ENCODE assay signal across 8 cellular contexts in the genomic region with DNA sequence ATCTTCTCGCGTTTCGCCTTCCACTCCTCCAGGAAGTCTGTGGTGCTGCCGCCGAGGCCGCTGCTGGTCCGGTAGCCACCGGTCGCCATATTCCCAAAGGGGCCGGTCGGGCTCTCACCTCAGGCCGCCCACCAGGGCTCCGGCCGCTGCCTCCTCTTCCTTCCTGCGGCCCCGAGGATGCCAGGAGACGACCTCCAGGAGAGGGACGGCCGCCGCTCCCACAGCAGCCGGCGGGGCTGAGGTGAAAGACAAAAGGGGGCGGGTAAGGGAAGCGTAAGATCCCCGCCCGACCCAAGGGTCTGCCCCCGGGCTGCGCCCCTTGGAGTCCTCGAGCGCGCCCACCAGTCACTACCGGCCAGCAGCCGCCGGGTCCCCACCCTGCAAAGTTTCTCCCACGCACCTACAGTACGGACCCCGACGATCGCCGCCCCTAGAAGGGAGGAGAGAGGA.
A peak's percentile ranks its signal among the peaks of the same experiment; 100 is the strongest.
DNase-seq lines count a peak whose midpoint lies in the region; ATAC-seq lines count a peak whose summit lies in the region.

No MANE protein-coding gene starts in this region.

- no peaks in the 10 kb centered on the region for H3K27me3 ChIP-seq in ACC112 (ENCODE audit: insufficient read depth, low read length)
- no peaks in the 10 kb centered on the region for H3K27me3 ChIP-seq in NT2/D1 (ENCODE audit: insufficient read depth, insufficient read length)
- H3K27me3 ChIP-seq in muscle layer of duodenum (ENCODE audit: low read depth, low read length), result no peaks in the 10 kb centered on the region

- peak overlapping the region; percentile 62; the same call in 1 of the 2 replicates for H3K27ac ChIP-seq in ACC112 (ENCODE audit: low read depth, low read length)
- H3K27ac ChIP-seq in muscle layer of duodenum (ENCODE audit: low read length), result no peak overlapping the region

- H3K4me1 Mint-ChIP-seq in dendritic cell treated with granulocyte-macrophage colony-stimulating factor and Interleukin-4, amounts not matched to agents 40 ng/mL and 50 ng/mL, for 4 days (ENCODE audit: low read depth), result peaks cover 13% of the 10 kb centered on the region

- peaks cover 48% of the 10 kb centered on the region for H3K79me2 ChIP-seq in ACC112 (ENCODE audit: control insufficient read depth, insufficient read depth, low read length, unreplicated experiment)

- no peaks in the 10 kb centered on the region for H3K9me3 Mint-ChIP-seq in dendritic cell treated with granulocyte-macrophage colony-stimulating factor and Interleukin-4, amounts not matched to agents 40 ng/mL and 50 ng/mL, for 4 days

- no peak overlapping the region for H3K27ac Mint-ChIP-seq in dendritic cell treated with granulocyte-macrophage colony-stimulating factor and Interleukin-4, amounts not matched to agents 40 ng/mL and 50 ng/mL, for 4 days

- peak overlapping the region; percentile 79 for H3K4me3 Mint-ChIP-seq in dendritic cell treated with granulocyte-macrophage colony-stimulating factor and Interleukin-4, amounts not matched to agents 40 ng/mL and 50 ng/mL, for 4 days

- H2AFZ ChIP-seq in ACC112 (ENCODE audit: low read length, unreplicated experiment), result peak overlapping the region; percentile 95

- no peaks in the 10 kb centered on the region for H3K9me3 ChIP-seq in NT2/D1 (ENCODE audit: insufficient read depth, low read length)
- no peaks in the 10 kb centered on the region for H3K9me3 ChIP-seq in muscle layer of duodenum (ENCODE audit: control insufficient read depth in 1 of 2, low read length in 2 of 2)

- H3K36me3 ChIP-seq in ACC112 (ENCODE audit: insufficient read depth, low read length) (no peaks in the 10 kb centered on the region), NT2/D1 (ENCODE audit: insufficient read depth, insufficient read length, low read length) (peaks cover 7% of the 10 kb centered on the region), muscle layer of duodenum (ENCODE audit: control insufficient read depth in 1 of 2, insufficient read depth in 2 of 2, low read length in 2 of 2) (peaks cover 0 to 3% of the 10 kb centered on the region in 2 donors)

- peaks cover 31% of the 10 kb centered on the region for H3K4me1 ChIP-seq in ACC112 (ENCODE audit: control insufficient read depth, insufficient read depth, low read length, unreplicated experiment)
- H3K4me1 ChIP-seq in NT2/D1 (ENCODE audit: insufficient read depth, insufficient read length), result no peaks in the 10 kb centered on the region
- peaks cover 4 to 6% of the 10 kb centered on the region in 2 donors for H3K4me1 ChIP-seq in muscle layer of duodenum (ENCODE audit: control insufficient read depth in 1 of 2, insufficient read depth in 2 of 2, low read length in 2 of 2)

- peak overlapping the region; percentile 98 for H3K9ac ChIP-seq in NT2/D1 (ENCODE audit: insufficient read length, low read depth)

- H3K27me3 Mint-ChIP-seq in dendritic cell treated with granulocyte-macrophage colony-stimulating factor and Interleukin-4, amounts not matched to agents 40 ng/mL and 50 ng/mL, for 4 days, result peaks cover 54% of the 10 kb centered on the region

- ATAC-seq in GM18498 (IDR thresholded peaks at IDR 0.05; ENCODE audit: unreplicated experiment), result peak; percentile 26
- peak; percentile 25 for ATAC-seq in HG02763 (IDR thresholded peaks at IDR 0.05; ENCODE audit: unreplicated experiment)

- intact Hi-C loops in dendritic cell treated with granulocyte-macrophage colony-stimulating factor and Interleukin-4, amounts not matched to agents 40 ng/mL and 50 ng/mL, for 4 days (cut with micrococcal nuclease), result no loop called here

- H3K4me3 ChIP-seq in ACC112 (ENCODE audit: low read depth, low read length) (peak overlapping the region; percentile 78), NT2/D1 (ENCODE audit: insufficient read length, low read depth) (peak overlapping the region; percentile 91), muscle layer of duodenum (ENCODE audit: low read depth in 1 of 2, low read length in 2 of 2) (peak overlapping the region; percentile 79 to 95)

- DNase-seq in NT2/D1 (ENCODE audit: low read depth, low spot score) (no peak), Ammon's horn (ENCODE audit: low spot score) (no peak), NCI-H345 treated with DMSO at 0.1 percent for 48 hours (lab: John Stamatoyannopoulos, UW; ENCODE audit: unreplicated experiment) (no peak)

- no peaks in the 10 kb centered on the region for H3K36me3 Mint-ChIP-seq in dendritic cell treated with granulocyte-macrophage colony-stimulating factor and Interleukin-4, amounts not matched to agents 40 ng/mL and 50 ng/mL, for 4 days (ENCODE audit: low read depth)
